Comparison of ENCODE assay signal across 19 cellular contexts in genomic region chr15:82851331-82851850, GRCh38. TPM values are rescaled to one million over a fixed set of nuclear protein-coding genes. Genes with fewer than 3 reads are reported as not detected.
"Had no signal": no experiment of that assay in that cellular context is flagged by ENCODE, and none has a peak within 500 bp of the region (broad histone marks: within the 10 kb centered on the region; RNA-seq: fewer than 3 reads in every experiment).

No MANE protein-coding gene starts in this region.

- H3K27me3 Mint-ChIP-seq: activated naive CD4-positive, alpha-beta T cell treated with anti-CD3 and anti-CD28 coated beads, Interleukin-2, amount 50 U/mL, for 24 hours; activated T-helper 17 cell treated with anti-CD3 and anti-CD28 coated beads, Interleukin-2, amount 50 U/mL, for 72 hours; naive B cell had no signal

- H3K4me2 ChIP-seq: hepatocyte had no signal

- H3K27me3 ChIP-seq: adrenal gland, dorsolateral prefrontal cortex, gastroesophageal sphincter, hepatocyte, left lung, neutrophil, transverse colon had no signal

- H3K36me3 ChIP-seq: adrenal gland, left lung, neutrophil, transverse colon had no signal

- H3K27ac ChIP-seq: gastroesophageal sphincter, hepatocyte, left lung, neutrophil, transverse colon had no signal

- H3K79me2 ChIP-seq: hepatocyte had no signal

- H3K9me3 ChIP-seq: adrenal gland, gastroesophageal sphincter, left lung, neutrophil, transverse colon had no signal

- H3K36me3 Mint-ChIP-seq: activated naive CD4-positive, alpha-beta T cell treated with anti-CD3 and anti-CD28 coated beads, Interleukin-2, amount 50 U/mL, for 24 hours; naive B cell had no signal

- H3K9me3 Mint-ChIP-seq: activated CD4-positive, alpha-beta T cell treated with anti-CD3 and anti-CD28 coated beads, Interleukin-2, amount 10 ng/mL, durations not matched to agents 24 days and 14 days; activated naive CD4-positive, alpha-beta T cell treated with anti-CD3 and anti-CD28 coated beads, Interleukin-2, amount 50 U/mL, for 24 hours; activated T-helper 17 cell treated with anti-CD3 and anti-CD28 coated beads, Interleukin-2, amount 50 U/mL, for 72 hours; naive B cell had no signal

- ATAC-seq: activated T-helper 17 cell treated with anti-CD3 and anti-CD28 coated beads, Interleukin-2, amount 50 U/mL, for 72 hours; gastroesophageal sphincter; left lung had no signal

- H2AFZ ChIP-seq: hepatocyte had no signal

- H3K4me1 Mint-ChIP-seq: activated T-helper 17 cell treated with anti-CD3 and anti-CD28 coated beads, Interleukin-2, amount 50 U/mL, for 72 hours had no signal

- H3K27ac Mint-ChIP-seq: activated CD4-positive, alpha-beta T cell treated with anti-CD3 and anti-CD28 coated beads, Interleukin-2, amount 10 ng/mL, durations not matched to agents 24 days and 14 days; activated naive CD4-positive, alpha-beta T cell treated with anti-CD3 and anti-CD28 coated beads, Interleukin-2, amount 50 U/mL, for 24 hours; activated T-helper 17 cell treated with anti-CD3 and anti-CD28 coated beads, Interleukin-2, amount 50 U/mL, for 72 hours had no signal

- H3K4me3 Mint-ChIP-seq: activated CD4-positive, alpha-beta T cell treated with anti-CD3 and anti-CD28 coated beads, Interleukin-2, amount 10 ng/mL, durations not matched to agents 24 days and 14 days; activated naive CD4-positive, alpha-beta T cell treated with anti-CD3 and anti-CD28 coated beads, Interleukin-2, amount 50 U/mL, for 24 hours; activated T-helper 17 cell treated with anti-CD3 and anti-CD28 coated beads, Interleukin-2, amount 50 U/mL, for 72 hours; naive B cell had no signal

- H3K4me3 ChIP-seq: adrenal gland, dorsolateral prefrontal cortex, gastroesophageal sphincter, hepatocyte, left lung, transverse colon had no signal

- DNase-seq: activated CD4-positive, alpha-beta T cell treated with anti-CD3 and anti-CD28 coated beads, Interleukin-2, amount 10 ng/mL, durations not matched to agents 24 days and 14 days; activated CD4-positive, CD25-positive, alpha-beta regulatory T cell; erythroblast; islet precursor cell; left lung; mammary epithelial cell; naive B cell; stimulated activated CD4-positive, alpha-beta T cell treated with anti-CD3 and anti-CD28 coated beads, Interleukin-4, amount 100 ng/mL, for 24 hours; stimulated activated naive CD4-positive, alpha-beta T cell; T-helper 2 cell; transverse colon had no signal

RNA-seq across cellular contexts. Expression of gene FSD2, which starts 45.5 kb away (rescaled TPM):
- total RNA-seq: activated CD4-positive, alpha-beta T cell treated with anti-CD3 and anti-CD28 coated beads, Interleukin-2, amount 10 ng/mL, durations not matched to agents 24 days and 14 days; activated CD8-positive, alpha-beta memory T cell treated with anti-CD3 and anti-CD28 coated beads for 36 hours; activated T-helper 17 cell treated with anti-CD3 and anti-CD28 coated beads, Interleukin-2, amount 50 U/mL, for 72 hours; adrenal gland; gastroesophageal sphincter; hepatocyte; transverse colon had no signal
- polyA plus RNA-seq: mammary epithelial cell had no signal
